In genomic region chr2:100365434-100365833, GRCh38 we compare ENCODE assay signal across 10 cellular contexts. TPM values are rescaled to one million over a fixed set of nuclear protein-coding genes. Genes with fewer than 3 reads are reported as not detected.
DNase-seq lines count a peak whose midpoint lies in the region; ATAC-seq and TF ChIP-seq lines count a peak whose summit lies in the region.
"Had no signal": no experiment of that assay in that cellular context is flagged by ENCODE, and none has a peak within 500 bp of the region (broad histone marks: within the 10 kb centered on the region; RNA-seq: fewer than 3 reads in every experiment).

No MANE protein-coding gene starts in this region.

- H3K27ac ChIP-seq in psoas muscle (no peak overlapping the region), right cardiac atrium (ENCODE audit: low read length) (no peak overlapping the region)
- H3K27ac ChIP-seq: parathyroid adenoma, Peyer's patch had no signal

- intact Hi-C loops in psoas muscle (cut with DNase I): loop anchor here in 1 of 2 donors (5.0 kb wide), 1 partner anchor 43 kb away; the partner anchor contains the start of gene LONRF2
- intact Hi-C loops in right cardiac atrium (cut with DNase I): no loop called here

- WGBS in psoas muscle, 3 donors: 9 to 19% (median 15%) methylated on average over 3 of the region's 3 CpGs
- WGBS in right cardiac atrium: 41% methylated on average over 3 of the region's 3 CpGs

- H3K4me3 ChIP-seq in cardiac fibroblast (replicated peaks in 1 of 2; ENCODE audit: low read depth in 2 of 2, low read length in 2 of 2) (no peak overlapping the region), psoas muscle (no peak overlapping the region), right cardiac atrium (ENCODE audit: low read length) (no peak overlapping the region)
- H3K4me3 ChIP-seq: Peyer's patch had no signal

- peak in 3 of 4 donors; percentile 57 to 70 (median 60) for ATAC-seq in psoas muscle
- ATAC-seq in GM19035 (IDR thresholded peaks at IDR 0.05; ENCODE audit: unreplicated experiment): no peak
- ATAC-seq in right cardiac atrium: no peak

- H3K9me3 ChIP-seq in psoas muscle: peaks cover 6% of the 10 kb centered on the region
- H3K9me3 ChIP-seq in right cardiac atrium (ENCODE audit: control insufficient read depth, low read length): no peaks in the 10 kb centered on the region
- H3K9me3 ChIP-seq: Peyer's patch had no signal

- H3K27me3 ChIP-seq in psoas muscle (ENCODE audit: insufficient read depth in 3 of 3, low read length in 2 of 3): no peaks in the 10 kb centered on the region
- H3K27me3 ChIP-seq in right cardiac atrium (ENCODE audit: control insufficient read depth, insufficient read depth): no peaks in the 10 kb centered on the region
- H3K27me3 ChIP-seq: Peyer's patch had no signal

- H3K4me1 ChIP-seq in psoas muscle (peaks cover 8% of the 10 kb centered on the region), right cardiac atrium (ENCODE audit: control insufficient read depth, insufficient read depth, low read length) (no peaks in the 10 kb centered on the region)
- H3K4me1 ChIP-seq: parathyroid adenoma, Peyer's patch had no signal

- H3K36me3 ChIP-seq in psoas muscle (ENCODE audit: insufficient read depth in 1 of 2, low read depth in 1 of 2): no peaks in the 10 kb centered on the region
- H3K36me3 ChIP-seq: Peyer's patch had no signal

- DNase-seq in GM04503 (ENCODE audit: low read depth) (peak; percentile 22), NCI-H2196 (lab: John Stamatoyannopoulos, UW; ENCODE audit: unreplicated experiment) (peak; percentile 59), cardiac fibroblast (ENCODE audit: low read depth in 2 of 2) (peak; percentile 88 to 92), psoas muscle (no peak), HK-2 (ENCODE audit: unreplicated experiment) (no peak), right cardiac atrium (no peak), middle frontal gyrus (ENCODE audit: extremely low spot score, low spot score) (no peak)
- DNase-seq: Peyer's patch had no signal

- TF ChIP-seq CTCF in cardiac fibroblast (IDR thresholded peaks at IDR 0.05; ENCODE audit: low read depth, low read length) (no peak), psoas muscle (IDR thresholded peaks at IDR 0.05) (no peak)

RNA-seq across cellular contexts. Expression of gene LONRF2, which starts 43.1 kb away (rescaled TPM):
- 10 to 100 TPM in 1 of 4 donors, 1 to 10 TPM in 3; 5.2 to 11.5 (median 7.3) TPM for total RNA-seq in psoas muscle
- 1 to 10 TPM in 1 of 3 donors, under 1 TPM in 2; 0.22 to 5.7 (median 0.65) TPM for polyA plus RNA-seq in psoas muscle
- total RNA-seq in right cardiac atrium: 10 to 100 TPM; 14.2 to 19.6 (median 15.0) TPM
- polyA plus RNA-seq in right cardiac atrium: 5.0 TPM

RNA-seq across cellular contexts. Expression of gene CHST10, which starts 52.0 kb away (rescaled TPM):
- total RNA-seq in psoas muscle (1 to 10 TPM; 3.1 to 6.3 (median 5.6) TPM), right cardiac atrium (10 to 100 TPM; 12.3 to 25.7 (median 23.0) TPM)
- polyA plus RNA-seq in psoas muscle (1 to 10 TPM; 3.2 to 4.4 (median 4.1) TPM), right cardiac atrium (15.6 TPM)

Comparison
In these comparisons a context has a peak if more than half of its experiments do, and no peak if none do; other contexts are left out.
1. DNase-seq: peak in GM04503 (single experiment), NCI-H2196 (single experiment) and cardiac fibroblast (2 of 2); none in psoas muscle (0 of 2), HK-2 (single experiment), right cardiac atrium (0 of 3) and middle frontal gyrus (single experiment).
2. ATAC-seq: peak in psoas muscle (3 of 4); none in GM19035 (single experiment) and right cardiac atrium (0 of 2).